ENCODE assay signal across 1 cellular context in the genomic region with DNA sequence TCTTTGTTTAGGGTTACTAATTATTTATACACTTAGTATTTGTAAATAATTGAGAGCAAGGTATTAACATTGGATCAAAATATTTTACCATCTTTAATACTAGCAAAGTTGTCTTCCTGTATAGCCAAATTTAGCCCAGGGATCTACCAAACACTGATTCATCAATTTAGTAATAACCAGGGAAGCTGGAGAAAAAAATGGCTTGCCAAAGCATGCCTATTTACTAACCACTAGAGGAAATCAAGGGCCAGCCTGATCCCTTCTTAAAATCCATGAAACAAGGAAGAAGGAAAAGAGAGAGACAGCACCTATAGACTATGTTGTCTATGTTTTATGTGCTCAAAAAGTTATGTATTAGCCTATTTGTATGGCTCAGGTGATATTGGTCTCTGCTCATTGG.
TF ChIP-seq lines count a peak whose summit lies in the region.

No MANE protein-coding gene starts in this region.

TF ChIP-seq in GM23338, 12 proteins besides CTCF, POLR2A, EP300 and RAD21 (continued from another document):
- TF ChIP-seq, protein P1, sequence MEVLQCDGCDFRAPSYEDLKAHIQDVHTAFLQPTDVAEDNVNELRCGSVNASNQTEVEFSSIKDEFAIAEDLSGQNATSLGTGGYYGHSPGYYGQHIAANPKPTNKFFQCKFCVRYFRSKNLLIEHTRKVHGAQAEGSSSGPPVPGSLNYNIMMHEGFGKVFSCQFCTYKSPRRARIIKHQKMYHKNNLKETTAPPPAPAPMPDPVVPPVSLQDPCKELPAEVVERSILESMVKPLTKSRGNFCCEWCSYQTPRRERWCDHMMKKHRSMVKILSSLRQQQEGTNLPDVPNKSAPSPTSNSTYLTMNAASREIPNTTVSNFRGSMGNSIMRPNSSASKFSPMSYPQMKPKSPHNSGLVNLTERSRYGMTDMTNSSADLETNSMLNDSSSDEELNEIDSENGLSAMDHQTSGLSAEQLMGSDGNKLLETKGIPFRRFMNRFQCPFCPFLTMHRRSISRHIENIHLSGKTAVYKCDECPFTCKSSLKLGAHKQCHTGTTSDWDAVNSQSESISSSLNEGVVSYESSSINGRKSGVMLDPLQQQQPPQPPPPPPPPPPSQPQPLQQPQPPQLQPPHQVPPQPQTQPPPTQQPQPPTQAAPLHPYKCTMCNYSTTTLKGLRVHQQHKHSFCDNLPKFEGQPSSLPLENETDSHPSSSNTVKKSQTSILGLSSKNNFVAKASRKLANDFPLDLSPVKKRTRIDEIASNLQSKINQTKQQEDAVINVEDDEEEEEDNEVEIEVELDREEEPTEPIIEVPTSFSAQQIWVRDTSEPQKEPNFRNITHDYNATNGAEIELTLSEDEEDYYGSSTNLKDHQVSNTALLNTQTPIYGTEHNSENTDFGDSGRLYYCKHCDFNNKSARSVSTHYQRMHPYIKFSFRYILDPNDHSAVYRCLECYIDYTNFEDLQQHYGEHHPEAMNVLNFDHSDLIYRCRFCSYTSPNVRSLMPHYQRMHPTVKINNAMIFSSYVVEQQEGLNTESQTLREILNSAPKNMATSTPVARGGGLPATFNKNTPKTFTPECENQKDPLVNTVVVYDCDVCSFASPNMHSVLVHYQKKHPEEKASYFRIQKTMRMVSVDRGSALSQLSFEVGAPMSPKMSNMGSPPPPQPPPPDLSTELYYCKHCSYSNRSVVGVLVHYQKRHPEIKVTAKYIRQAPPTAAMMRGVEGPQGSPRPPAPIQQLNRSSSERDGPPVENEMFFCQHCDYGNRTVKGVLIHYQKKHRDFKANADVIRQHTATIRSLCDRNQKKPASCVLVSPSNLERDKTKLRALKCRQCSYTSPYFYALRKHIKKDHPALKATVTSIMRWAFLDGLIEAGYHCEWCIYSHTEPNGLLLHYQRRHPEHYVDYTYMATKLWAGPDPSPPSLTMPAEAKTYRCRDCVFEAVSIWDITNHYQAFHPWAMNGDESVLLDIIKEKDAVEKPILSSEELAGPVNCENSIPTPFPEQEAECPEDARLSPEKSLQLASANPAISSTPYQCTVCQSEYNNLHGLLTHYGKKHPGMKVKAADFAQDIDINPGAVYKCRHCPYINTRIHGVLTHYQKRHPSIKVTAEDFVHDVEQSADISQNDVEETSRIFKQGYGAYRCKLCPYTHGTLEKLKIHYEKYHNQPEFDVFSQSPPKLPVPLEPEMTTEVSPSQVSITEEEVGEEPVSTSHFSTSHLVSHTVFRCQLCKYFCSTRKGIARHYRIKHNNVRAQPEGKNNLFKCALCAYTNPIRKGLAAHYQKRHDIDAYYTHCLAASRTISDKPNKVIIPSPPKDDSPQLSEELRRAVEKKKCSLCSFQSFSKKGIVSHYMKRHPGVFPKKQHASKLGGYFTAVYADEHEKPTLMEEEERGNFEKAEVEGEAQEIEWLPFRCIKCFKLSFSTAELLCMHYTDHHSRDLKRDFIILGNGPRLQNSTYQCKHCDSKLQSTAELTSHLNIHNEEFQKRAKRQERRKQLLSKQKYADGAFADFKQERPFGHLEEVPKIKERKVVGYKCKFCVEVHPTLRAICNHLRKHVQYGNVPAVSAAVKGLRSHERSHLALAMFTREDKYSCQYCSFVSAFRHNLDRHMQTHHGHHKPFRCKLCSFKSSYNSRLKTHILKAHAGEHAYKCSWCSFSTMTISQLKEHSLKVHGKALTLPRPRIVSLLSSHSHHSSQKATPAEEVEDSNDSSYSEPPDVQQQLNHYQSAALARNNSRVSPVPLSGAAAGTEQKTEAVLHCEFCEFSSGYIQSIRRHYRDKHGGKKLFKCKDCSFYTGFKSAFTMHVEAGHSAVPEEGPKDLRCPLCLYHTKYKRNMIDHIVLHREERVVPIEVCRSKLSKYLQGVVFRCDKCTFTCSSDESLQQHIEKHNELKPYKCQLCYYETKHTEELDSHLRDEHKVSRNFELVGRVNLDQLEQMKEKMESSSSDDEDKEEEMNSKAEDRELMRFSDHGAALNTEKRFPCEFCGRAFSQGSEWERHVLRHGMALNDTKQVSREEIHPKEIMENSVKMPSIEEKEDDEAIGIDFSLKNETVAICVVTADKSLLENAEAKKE (CRISPR knock-in tag; IDR thresholded peaks at IDR 0.05) = no peak
- TF ChIP-seq ZNF331 (CRISPR knock-in tag; IDR thresholded peaks at IDR 0.05; ENCODE audit: low read depth) (no peak), ZNF114 (CRISPR knock-in tag; IDR thresholded peaks at IDR 0.05) (no peak), CREB1 (CRISPR knock-in tag; IDR thresholded peaks at IDR 0.05; ENCODE audit: low read depth) (no peak), JUNB (IDR thresholded peaks at IDR 0.05; ENCODE audit: unreplicated experiment) (no peak)
